Comparison of ENCODE assay signal across 27 cellular contexts in genomic region chr12:56933826-56934625, GRCh38. TPM values are rescaled to one million over a fixed set of nuclear protein-coding genes. Genes with fewer than 3 reads are reported as not detected.
A peak's percentile ranks its signal among the peaks of the same experiment; 100 is the strongest.
DNase-seq lines count a peak whose midpoint lies in the region; ATAC-seq, FAIRE-seq and TF ChIP-seq lines count a peak whose summit lies in the region.
"Had no signal": no experiment of that assay in that cellular context is flagged by ENCODE, and none has a peak within 500 bp of the region (broad histone marks: within the 10 kb centered on the region; RNA-seq: fewer than 3 reads in every experiment).

Gene SDR9C7 (minus strand): TSS chr12:56934408. CDS start chr12:56934261, 147 bp downstream.

- H3K4me3 ChIP-seq in H7 (ENCODE audit: insufficient read depth, low read depth, low read length) (no peak within 1 kb of the TSS), astrocyte (ENCODE audit: insufficient read depth, low read depth, low read length) (no peak within 1 kb of the TSS), esophagus squamous epithelium (peak within 1 kb of the TSS in 2 of 4 donors; percentile 3 to 18), suprapubic skin (no peak within 1 kb of the TSS), colonic mucosa (no peak within 1 kb of the TSS)
- H3K4me3 ChIP-seq: testis, uterus had no signal

- no peaks in the 10 kb centered on the region for H3K4me1 Mint-ChIP-seq in astrocyte (ENCODE audit: low read depth, unreplicated experiment)

- H3K27ac Mint-ChIP-seq in astrocyte (ENCODE audit: unreplicated experiment), result peak within 1 kb of the TSS; percentile 47
- H3K27ac Mint-ChIP-seq: activated CD4-positive, alpha-beta T cell treated with anti-CD3 and anti-CD28 coated beads for 36 hours; activated CD8-positive, alpha-beta T cell treated with anti-CD3 and anti-CD28 coated beads, Interleukin-2, amount 10 ng/mL, durations not matched to agents 7 days and 5 days; activated naive CD8-positive, alpha-beta T cell; T-helper 2 cell treated with Interferon-gamma antibody and Interleukin-4, amounts not matched to agents 5 μg/mL and 100 μg/mL, for 36 hours had no signal

- FAIRE-seq in astrocyte (lab: Jason Lieb, UNC), result no peak
- FAIRE-seq: colon, GM12892, small intestine had no signal

- H3K36me3 ChIP-seq in H7 (replicated peaks; ENCODE audit: control insufficient read depth, insufficient read depth, low read length) (no peaks in the 10 kb centered on the region), astrocyte (ENCODE audit: insufficient read depth, low read length) (no peaks in the 10 kb centered on the region), esophagus squamous epithelium (no peaks in the 10 kb centered on the region), suprapubic skin (no peaks in the 10 kb centered on the region), colonic mucosa (no peaks in the 10 kb centered on the region)
- H3K36me3 ChIP-seq: uterus had no signal

- TF ChIP-seq POLR2A in esophagus squamous epithelium (IDR thresholded peaks at IDR 0.05), result no peak
- TF ChIP-seq POLR2A in suprapubic skin (IDR thresholded peaks at IDR 0.05), result no peak

- no peak within 1 kb of the TSS for H3K4me2 ChIP-seq in astrocyte (ENCODE audit: low read length)

- DNase-seq in H7 (peak; percentile 1), astrocyte (ENCODE audit: low read depth) (no peak), esophagus squamous epithelium (lab: John Stamatoyannopoulos, UW) (no peak), suprapubic skin (ENCODE audit: low spot score in 2 of 2) (peak in 1 of 2 donors; percentile 71), colonic mucosa (no peak)
- no peak for DNase-seq in activated CD4-positive, alpha-beta T cell treated with anti-CD3 and anti-CD28 coated beads, Interleukin-2, amount 50 U/mL, for 1 hour
- DNase-seq: activated CD4-positive, alpha-beta T cell treated with anti-CD3 and anti-CD28 coated beads for 36 hours; activated CD8-positive, alpha-beta T cell treated with anti-CD3 and anti-CD28 coated beads, Interleukin-2, amount 10 ng/mL, durations not matched to agents 7 days and 5 days; activated effector memory CD4-positive, alpha-beta T cell treated with Interleukin-2 at 50 U/mL for 16 hours; activated T-cell treated with anti-CD3 and anti-CD28 coated beads, Interleukin-2, amount 50 U/mL, for 1 hour; hypothalamus; Karpas-422; left cardiac atrium; NCI-H1436; NCI-H2081; NCI-H345; NCI-H69; small intestine; stimulated activated naive CD8-positive, alpha-beta T cell treated with anti-CD3 and anti-CD28 coated beads, Interleukin-15, Interleukin-2, amounts not matched to agents 100 U/mL and 50 U/mL, for 24 hours; testis; uterus had no signal

- no peak within 1 kb of the TSS for H2AFZ ChIP-seq in astrocyte (ENCODE audit: low read depth, low read length)

- intact Hi-C loops in esophagus squamous epithelium (cut with DNase I) (no loop called here), colonic mucosa (cut with DNase I) (no loop called here)

- no peak within 1 kb of the TSS for H3K4me3 Mint-ChIP-seq in astrocyte (ENCODE audit: unreplicated experiment)
- H3K4me3 Mint-ChIP-seq: activated CD4-positive, alpha-beta T cell treated with anti-CD3 and anti-CD28 coated beads for 36 hours; activated CD8-positive, alpha-beta T cell treated with anti-CD3 and anti-CD28 coated beads, Interleukin-2, amount 10 ng/mL, durations not matched to agents 7 days and 5 days; activated naive CD8-positive, alpha-beta T cell; T-helper 2 cell treated with Interferon-gamma antibody and Interleukin-4, amounts not matched to agents 5 μg/mL and 100 μg/mL, for 36 hours had no signal

- H3K9me3 ChIP-seq in astrocyte (ENCODE audit: insufficient read depth, low read depth, low read length) (no peaks in the 10 kb centered on the region), esophagus squamous epithelium (no peaks in the 10 kb centered on the region), suprapubic skin (no peaks in the 10 kb centered on the region), colonic mucosa (no peaks in the 10 kb centered on the region)
- H3K9me3 ChIP-seq: testis, uterus had no signal

- H3K27ac ChIP-seq in astrocyte (ENCODE audit: low read depth, low read length) (no peak within 1 kb of the TSS), esophagus squamous epithelium (peak within 1 kb of the TSS; percentile 59 to 81 (median 72)), suprapubic skin (peak within 1 kb of the TSS; percentile 65), colonic mucosa (no peak within 1 kb of the TSS)
- H3K27ac ChIP-seq: uterus had no signal

- H3K4me1 ChIP-seq in astrocyte (ENCODE audit: insufficient read depth, low read length) (no peaks in the 10 kb centered on the region), esophagus squamous epithelium (peaks cover 19 to 60% (median 28%) of the 10 kb centered on the region in 3 donors), suprapubic skin (peaks cover 30% of the 10 kb centered on the region), colonic mucosa (no peaks in the 10 kb centered on the region)
- H3K4me1 ChIP-seq: uterus had no signal

- no peak within 1 kb of the TSS for H3K9ac ChIP-seq in astrocyte (ENCODE audit: low read length)
- H3K9ac ChIP-seq in colonic mucosa (ENCODE audit: low read depth in 2 of 2, low read length in 2 of 2), result no peak within 1 kb of the TSS

- H3K27me3 Mint-ChIP-seq in astrocyte (ENCODE audit: low read depth, unreplicated experiment), result peaks cover 25% of the 10 kb centered on the region
- H3K27me3 Mint-ChIP-seq: activated naive CD8-positive, alpha-beta T cell had no signal

- peaks cover 5% of the 10 kb centered on the region for H3K36me3 Mint-ChIP-seq in astrocyte (ENCODE audit: low read depth, unreplicated experiment)
- H3K36me3 Mint-ChIP-seq: activated naive CD8-positive, alpha-beta T cell had no signal

- no peaks in the 10 kb centered on the region for H4K20me1 ChIP-seq in astrocyte (ENCODE audit: insufficient read depth, low read length)

- no peaks in the 10 kb centered on the region for H3K79me2 ChIP-seq in astrocyte (ENCODE audit: insufficient read depth, low read length)

- H3K27me3 ChIP-seq in H7 (ENCODE audit: control insufficient read depth, insufficient read depth, low read length) (no peaks in the 10 kb centered on the region), astrocyte (ENCODE audit: insufficient read depth, low read length) (no peaks in the 10 kb centered on the region), esophagus squamous epithelium (no peaks in the 10 kb centered on the region), suprapubic skin (no peaks in the 10 kb centered on the region), colonic mucosa (no peaks in the 10 kb centered on the region)
- H3K27me3 ChIP-seq: testis, uterus had no signal

- no peak for ATAC-seq in activated CD4-positive, CD25-positive, alpha-beta regulatory T cell treated with anti-CD3 and anti-CD28 coated beads, Interleukin-2, amount 50 U/mL, for 24 hours
- ATAC-seq: activated CD4-positive, alpha-beta T cell treated with anti-CD3 and anti-CD28 coated beads for 36 hours; activated CD8-positive, alpha-beta T cell treated with anti-CD3 and anti-CD28 coated beads, Interleukin-2, amount 10 ng/mL, durations not matched to agents 7 days and 5 days; HCT116; stimulated activated naive CD8-positive, alpha-beta T cell treated with anti-CD3 and anti-CD28 coated beads, Interleukin-15, Interleukin-2, amounts not matched to agents 100 U/mL and 50 U/mL, for 24 hours had no signal

- no peak for TF ChIP-seq EP300 in suprapubic skin (IDR thresholded peaks at IDR 0.05)

- peaks cover 12% of the 10 kb centered on the region for H3K9me3 Mint-ChIP-seq in astrocyte (ENCODE audit: unreplicated experiment)
- H3K9me3 Mint-ChIP-seq: T-helper 2 cell treated with Interferon-gamma antibody and Interleukin-4, amounts not matched to agents 5 μg/mL and 100 μg/mL, for 36 hours had no signal

- 80 to 91% methylated on average over 11 to 15 of the region's 15 CpGs for WGBS in esophagus squamous epithelium, 2 donors
- 88% methylated on average over 11 of the region's 15 CpGs for WGBS in suprapubic skin

- TF ChIP-seq CTCF in astrocyte (IDR thresholded peaks at IDR 0.05; ENCODE audit: insufficient read depth, low read depth, low read length), result no peak
- no peak for TF ChIP-seq CTCF in esophagus squamous epithelium (IDR thresholded peaks at IDR 0.05)
- no peak for TF ChIP-seq CTCF in suprapubic skin (IDR thresholded peaks at IDR 0.05)
- TF ChIP-seq CTCF in colonic mucosa (IDR thresholded peaks at IDR 0.05), result no peak

RNA-seq across cellular contexts. Expression of gene SDR9C7, which starts in this region (rescaled TPM):
- 0.28 TPM in 1 of 2 replicates, not detected in the other for total RNA-seq in H7 (2014; rRNA removed; shearing (Covaris generic))
- 0.17 TPM in 1 of 2 replicates, not detected in the other for total RNA-seq in astrocyte
- 10 to 100 TPM in 3 of 4 donors, 1 to 10 TPM in 1; 2.9 to 42.1 (median 19.8) TPM for total RNA-seq in esophagus squamous epithelium
- 10 to 100 TPM in 3 of 4 donors, 1 to 10 TPM in 1; 6.2 to 75.6 (median 51.1) TPM for total RNA-seq in suprapubic skin
- total RNA-seq in colonic mucosa, result not detected
- total RNA-seq: activated CD4-positive, alpha-beta T cell treated with anti-CD3 and anti-CD28 coated beads for 36 hours; activated CD8-positive, alpha-beta T cell treated with anti-CD3 and anti-CD28 coated beads, Interleukin-2, amount 10 ng/mL, durations not matched to agents 7 days and 5 days; left cardiac atrium had no signal

Comparison
In these comparisons a context has a peak if more than half of its experiments do, and no peak if none do; other contexts are left out.
1. Peak in DNase-seq in H7; RNA of the gene not detected or under 1 TPM.
2. H3K27ac ChIP-seq: peak in esophagus squamous epithelium (4 of 4) and suprapubic skin (single experiment); none in astrocyte (single experiment) and colonic mucosa (single experiment).